Comparison of ENCODE assay signal across 25 cellular contexts in the genomic region with DNA sequence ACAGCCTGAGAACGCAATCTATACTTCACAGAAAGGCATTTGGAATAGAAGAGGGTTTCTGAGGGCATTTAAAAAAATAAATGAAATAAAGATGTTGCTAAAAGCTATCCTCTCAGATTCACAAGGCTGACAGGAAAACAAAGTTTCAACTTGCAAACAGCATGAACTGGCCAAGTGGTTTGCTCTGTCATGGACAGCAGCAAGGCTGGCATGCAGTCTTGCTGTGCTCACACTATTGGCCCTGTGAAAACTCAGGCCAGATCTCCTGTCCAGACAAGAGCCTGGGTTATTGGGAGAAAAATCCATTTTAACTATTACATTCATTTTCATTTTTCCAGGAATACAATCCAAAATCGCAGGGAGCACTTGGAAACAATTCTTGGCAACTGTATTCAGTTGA.
"Had no signal": no experiment of that assay in that cellular context is flagged by ENCODE, and none has a peak within 500 bp of the region (broad histone marks: within the 10 kb centered on the region; RNA-seq: fewer than 3 reads in every experiment).

No MANE protein-coding gene starts in this region.

- ATAC-seq: activated CD4-positive, CD25-positive, alpha-beta regulatory T cell treated with anti-CD3 and anti-CD28 coated beads, Interleukin-2, amount 50 U/mL, for 24 hours; activated CD8-positive, alpha-beta T cell treated with anti-CD3 and anti-CD28 coated beads for 36 hours; activated naive CD4-positive, alpha-beta T cell treated with anti-CD3 and anti-CD28 coated beads, Interleukin-2, amount 50 U/mL, for 72 hours; activated naive CD8-positive, alpha-beta T cell treated with anti-CD3 and anti-CD28 coated beads, Interleukin-2, amount 50 U/mL, for 24 hours; Panc1; Right ventricle myocardium inferior had no signal

- DNase-seq: activated CD4-positive, alpha-beta T cell treated with anti-CD3 and anti-CD28 coated beads for 4 hours; activated CD8-positive, alpha-beta memory T cell treated with anti-CD3 and anti-CD28 coated beads, Interleukin-2, amount 50 U/mL, for 4 hours; activated CD8-positive, alpha-beta T cell treated with anti-CD3 and anti-CD28 coated beads for 36 hours; activated naive CD4-positive, alpha-beta T cell; activated naive CD8-positive, alpha-beta T cell treated with anti-CD3 and anti-CD28 coated beads, Interleukin-2, amount 50 U/mL, for 24 hours; amygdala; MM.1S; NCI-H1105; NCI-H1436; NCI-H1694 treated with DMSO at 0.1 percent for 48 hours; NCI-H2029 treated with DMSO at 0.1 percent for 48 hours; NCI-H345; NCI-H510A; NCI-H526 treated with DMSO at 0.1 percent for 48 hours; NK-92 treated with Interleukin-12 subunit alpha and Interleukin-12 subunit beta, amount 100 ng/mL, for 24 hours; OCI-M1; RPMI8226 had no signal

- H3K9me3 ChIP-seq: SJSA1 had no signal

- H3K27me3 ChIP-seq: SJSA1 had no signal

- H3K36me3 Mint-ChIP-seq: activated naive CD4-positive, alpha-beta T cell treated with anti-CD3 and anti-CD28 coated beads, Interleukin-2, amount 50 U/mL, for 72 hours; brain had no signal

- H3K9me3 Mint-ChIP-seq: activated CD8-positive, alpha-beta T cell treated with anti-CD3 and anti-CD28 coated beads for 36 hours; activated naive CD4-positive, alpha-beta T cell treated with anti-CD3 and anti-CD28 coated beads, Interleukin-2, amount 50 U/mL, for 72 hours; activated naive CD8-positive, alpha-beta T cell treated with anti-CD3 and anti-CD28 coated beads, Interleukin-2, amount 50 U/mL, for 24 hours; brain; central memory CD8-positive, alpha-beta T cell; T-helper 1 cell treated with Interleukin-12 subunit alpha and Interleukin-12 subunit beta and Interleukin-4 antibody, amounts not matched to agents 30 μg/mL and 1 μg/mL, for 36 hours had no signal

- H3K27me3 Mint-ChIP-seq: activated naive CD8-positive, alpha-beta T cell treated with anti-CD3 and anti-CD28 coated beads, Interleukin-2, amount 50 U/mL, for 24 hours; brain; central memory CD8-positive, alpha-beta T cell had no signal

- H3K4me1 Mint-ChIP-seq: activated naive CD8-positive, alpha-beta T cell treated with anti-CD3 and anti-CD28 coated beads, Interleukin-2, amount 50 U/mL, for 24 hours; brain; central memory CD8-positive, alpha-beta T cell had no signal

- H3K36me3 ChIP-seq: SJSA1 had no signal

- H3K4me3 ChIP-seq: SJSA1 had no signal

- H3K4me3 Mint-ChIP-seq: activated CD8-positive, alpha-beta T cell treated with anti-CD3 and anti-CD28 coated beads for 36 hours; activated naive CD8-positive, alpha-beta T cell treated with anti-CD3 and anti-CD28 coated beads, Interleukin-2, amount 50 U/mL, for 24 hours; brain; central memory CD8-positive, alpha-beta T cell; T-helper 1 cell treated with Interleukin-12 subunit alpha and Interleukin-12 subunit beta and Interleukin-4 antibody, amounts not matched to agents 30 μg/mL and 1 μg/mL, for 36 hours had no signal
